Comparison of ENCODE assay signal across 10 cellular contexts in genomic region chr6:42454428-42454791, GRCh38. TPM values are rescaled to one million over a fixed set of nuclear protein-coding genes. Genes with fewer than 3 reads are reported as not detected.
DNase-seq lines count a peak whose midpoint lies in the region; ATAC-seq, FAIRE-seq and TF ChIP-seq lines count a peak whose summit lies in the region.
"Had no signal": no experiment of that assay in that cellular context is flagged by ENCODE, and none has a peak within 500 bp of the region (broad histone marks: within the 10 kb centered on the region; RNA-seq: fewer than 3 reads in every experiment).

No MANE protein-coding gene starts in this region.

- no peaks in the 10 kb centered on the region for H3K36me3 Mint-ChIP-seq in chondrocyte (ENCODE audit: low read depth)

- CTCF ChIA-PET in HepG2 (lab: Yijun Ruan, JAX; ENCODE audit: low intra/inter-chr PET ratio, low total read pairs): no interaction called here

- peaks cover 28% of the 10 kb centered on the region for H3K4me1 Mint-ChIP-seq in chondrocyte (ENCODE audit: low read depth)

- no peaks in the 10 kb centered on the region for H3K79me2 ChIP-seq in HepG2 (ENCODE audit: insufficient read depth, low read length)

- TF ChIP-seq POLR2A in HepG2 (IDR thresholded peaks at IDR 0.05; ENCODE audit: insufficient read depth in 1 of 2, low read depth in 2 of 2, low read length in 2 of 2) (no peak), right lobe of liver (IDR thresholded peaks at IDR 0.05) (no peak)

- no peak overlapping the region for H2AFZ ChIP-seq in HepG2 (ENCODE audit: low read length)

- H3K27me3 ChIP-seq in HepG2 (ENCODE audit: control insufficient read depth in 1 of 2, insufficient read depth in 2 of 2, low read length in 2 of 2): peaks cover 8 to 63% of the 10 kb centered on the region in 2 experiments; a peak in 4 of 5 replicates
- no peaks in the 10 kb centered on the region for H3K27me3 ChIP-seq in right lobe of liver
- H3K27me3 ChIP-seq: upper lobe of left lung had no signal

- peak overlapping the region; percentile 96 for H3K4me3 Mint-ChIP-seq in chondrocyte (ENCODE audit: unreplicated experiment)

- ATAC-seq in HepG2 (0 out of 3 replicates have a peak, but pooled peaks have one; percentile 5), right lobe of liver (no peak), mucosa of descending colon (peak; percentile 49), HG03432 (IDR thresholded peaks at IDR 0.05; ENCODE audit: unreplicated experiment) (no peak), GM21390 (IDR thresholded peaks at IDR 0.05; ENCODE audit: unreplicated experiment) (no peak)

- TF ChIP-seq EP300 in HepG2 (IDR thresholded peaks at IDR 0.05; ENCODE audit: low read depth in 2 of 2, low read length in 2 of 2) (no peak), HepG2 (CRISPR knock-in tag; IDR thresholded peaks at IDR 0.05; ENCODE audit: borderline replicate concordance) (no peak)

- POLR2A ChIA-PET in HepG2 (lab: Yijun Ruan, JAX): no interaction called here

- H3K9me3 ChIP-seq in HepG2 (ENCODE audit: low read length) (no peaks in the 10 kb centered on the region), right lobe of liver (no peaks in the 10 kb centered on the region), mucosa of descending colon (no peaks in the 10 kb centered on the region)
- H3K9me3 ChIP-seq: upper lobe of left lung had no signal

- DNase-seq in HepG2 (ENCODE audit: low spot score) (no peak), right lobe of liver (no peak), chondrocyte (ENCODE audit: low spot score) (no peak), mucosa of descending colon (peak; percentile 54 to 67 (median 66)), inferior parietal cortex (ENCODE audit: extremely low spot score) (no peak), caudate nucleus (lab: John Stamatoyannopoulos, UW) (no peak)
- DNase-seq: occipital lobe had no signal

- TF ChIP-seq RAD21 in HepG2 (CRISPR knock-in tag; IDR thresholded peaks at IDR 0.05): no peak

- H3K27ac ChIP-seq in HepG2 (ENCODE audit: extremely low read length, insufficient read depth, low read length): no peak overlapping the region
- no peak overlapping the region for H3K27ac ChIP-seq in right lobe of liver
- no peak overlapping the region for H3K27ac ChIP-seq in caudate nucleus (ENCODE audit: low read depth, low read length)

- WGBS in HepG2 (ENCODE audit: low lambda C conversion rate): 29% methylated on average over 11 of the region's 11 CpGs
- WGBS in right lobe of liver (ENCODE audit: insufficient coverage, low coverage, low lambda C conversion rate, missing lambda C conversion rate): 25% methylated on average over 5 of the region's 11 CpGs

- no peak overlapping the region for H3K27ac Mint-ChIP-seq in chondrocyte (ENCODE audit: unreplicated experiment)

- intact Hi-C loops in HepG2 (cut with micrococcal nuclease; ENCODE audit: unreplicated experiment) (no loop called here), right lobe of liver (cut with DNase I) (no loop called here), mucosa of descending colon (cut with DNase I, micrococcal nuclease) (no loop called here)

- no peaks in the 10 kb centered on the region for H3K36me3 ChIP-seq in HepG2 (replicated peaks in 1 of 2; ENCODE audit: control insufficient read depth in 1 of 2, insufficient read depth in 2 of 2, low read length in 2 of 2)
- H3K36me3 ChIP-seq in right lobe of liver: no peaks in the 10 kb centered on the region
- no peaks in the 10 kb centered on the region for H3K36me3 ChIP-seq in mucosa of descending colon (ENCODE audit: low read depth)
- H3K36me3 ChIP-seq: upper lobe of left lung had no signal

- H3K4me1 ChIP-seq in HepG2 (ENCODE audit: insufficient read depth, low read length) (peaks cover 11% of the 10 kb centered on the region), right lobe of liver (peaks cover 0 to 13% (median 0%) of the 10 kb centered on the region in 4 donors), mucosa of descending colon (ENCODE audit: low read depth) (peaks cover 14% of the 10 kb centered on the region)

- no peak overlapping the region for H3K9ac ChIP-seq in HepG2 (ENCODE audit: insufficient read depth, low read depth, low read length)

- H3K9me3 Mint-ChIP-seq in chondrocyte (ENCODE audit: low read depth): no peaks in the 10 kb centered on the region

- no peaks in the 10 kb centered on the region for H4K20me1 ChIP-seq in HepG2 (ENCODE audit: insufficient read depth, low read length)

- H3K27me3 Mint-ChIP-seq in chondrocyte (ENCODE audit: low read depth): no peaks in the 10 kb centered on the region

- H3K4me3 ChIP-seq in HepG2 (replicated peaks in 1 of 3; ENCODE audit: insufficient read depth in 1 of 3, low read depth in 2 of 3, low read length in 3 of 3) (no peak overlapping the region), right lobe of liver (no peak overlapping the region), mucosa of descending colon (no peak overlapping the region)

- in situ Hi-C loops in HepG2 (cut with HindIII; ENCODE audit: extremely low pct_ligation_motif_present, low pct_unique_long_range_greater_than_20kb): no loop called here

- no peak overlapping the region for H3K4me2 ChIP-seq in HepG2 (ENCODE audit: low read depth, low read length)

- BruUV-seq in HepG2 (replicated peaks; lab: Mats Ljungman, UMichigan): no TSS peak

- TF ChIP-seq CTCF in HepG2 (CRISPR knock-in tag; IDR thresholded peaks at IDR 0.05) (no peak), right lobe of liver (IDR thresholded peaks at IDR 0.05) (no peak), chondrocyte (IDR thresholded peaks at IDR 0.05) (no peak), mucosa of descending colon (IDR thresholded peaks at IDR 0.05) (no peak)

- FAIRE-seq in HepG2 (lab: Jason Lieb, UNC): no peak

TF ChIP-seq in HepG2, 621 proteins besides CTCF, POLR2A, EP300 and RAD21 (continues in another document):
- no peak for TF ChIP-seq ZNF710 (CRISPR knock-in tag; IDR thresholded peaks at IDR 0.05; ENCODE audit: borderline replicate concordance)
- TF ChIP-seq BHLHE40 (IDR thresholded peaks at IDR 0.05; ENCODE audit: low read length): no peak
- TF ChIP-seq CREM (IDR thresholded peaks at IDR 0.05): no peak
- no peak for TF ChIP-seq CREM (CRISPR knock-in tag; IDR thresholded peaks at IDR 0.05)
- no peak for TF ChIP-seq ZNF784 (CRISPR knock-in tag; IDR thresholded peaks at IDR 0.05; ENCODE audit: borderline replicate concordance)
- no peak for TF ChIP-seq HHEX (CRISPR knock-in tag; IDR thresholded peaks at IDR 0.05)

RNA-seq across cellular contexts. Expression of gene TRERF1, which starts 2.7 kb away (rescaled TPM):
- total RNA-seq in HepG2 (2016; rRNA removed; fragmentation: Illumina TruSeq; extraction: Trizol) (0.02 TPM in 1 of 2 replicates, not detected in the other), right lobe of liver (1 to 10 TPM in 1 of 6 experiments, under 1 TPM in 5; 0.29 to 1.2 (median 0.60) TPM), chondrocyte (1.8 to 3.3 TPM (median 2.4 TPM) in 3 replicates), mucosa of descending colon (10 to 100 TPM in 1 of 3 donors, 1 to 10 TPM in 2; 2.8 to 11.2 (median 3.8) TPM)
- total RNA-seq in HepG2 (2016; cell fraction: cytosol; rRNA removed; fragmentation: Illumina TruSeq; extraction: Trizol; ENCODE audit: low read depth): 0.09 TPM in 1 of 2 replicates, not detected in the other
- total RNA-seq in HepG2 (2016; cell fraction: insoluble cytoplasmic fraction; rRNA removed; fragmentation: Illumina TruSeq; extraction: Trizol): not detected in 2 replicates
- total RNA-seq in HepG2 (2016; cell fraction: membrane; rRNA removed; fragmentation: Illumina TruSeq; extraction: Trizol): 0.03 TPM in 1 of 2 replicates, not detected in the other
- total RNA-seq in HepG2 (2016; cell fraction: nucleus; rRNA removed; fragmentation: Illumina TruSeq; extraction: Trizol): 0.09 TPM in 1 of 2 replicates, not detected in the other
- polyA plus RNA-seq in HepG2 (2011; rRNA removed): 0.03 TPM in 1 of 2 replicates, not detected in the other
- 0.01 TPM in 1 of 2 replicates, not detected in the other for polyA plus RNA-seq in HepG2 (2011; cell fraction: cytosol; rRNA removed)
- polyA plus RNA-seq in HepG2 (2011; cell fraction: nucleus; rRNA removed): 0.06 and 0.07 TPM in 2 replicates
- 0.05 and 0.07 TPM in 2 replicates for polyA plus RNA-seq in HepG2 (2012)
- not detected in 2 replicates for polyA plus RNA-seq in HepG2 (2016; cell fraction: cytosol; fragmentation: Illumina TruSeq; extraction: Trizol; ENCODE audit: low read depth)
- polyA plus RNA-seq in HepG2 (2016; cell fraction: insoluble cytoplasmic fraction; fragmentation: Illumina TruSeq; extraction: Trizol; ENCODE audit: low read depth): 0.08 TPM in 1 of 2 replicates, not detected in the other
- polyA plus RNA-seq in HepG2 (2016; cell fraction: membrane; fragmentation: Illumina TruSeq; extraction: Trizol; ENCODE audit: low read depth): not detected in 2 replicates
- polyA plus RNA-seq in HepG2 (2016; cell fraction: nucleus; fragmentation: Illumina TruSeq; extraction: Trizol; ENCODE audit: insufficient read depth, low read depth): 0.08 TPM in 1 of 2 replicates, not detected in the other
- polyA minus RNA-seq in HepG2 (2011; rRNA and poly(A)+ RNA removed; ENCODE audit: low replicate concordance): 0.16 and 3.9 TPM in 2 replicates
- polyA minus RNA-seq in HepG2 (2011; cell fraction: cytosol; rRNA and poly(A)+ RNA removed): not detected in 2 replicates
- polyA minus RNA-seq in HepG2 (2011; cell fraction: nucleus; rRNA and poly(A)+ RNA removed): 0.12 and 0.13 TPM in 2 replicates

Comparison
In these comparisons a context has a peak if more than half of its experiments do, and no peak if none do; other contexts are left out.
1. ATAC-seq: peak in HepG2 (single experiment) and mucosa of descending colon (single experiment); none in right lobe of liver (0 of 4), HG03432 (single experiment) and GM21390 (single experiment).
2. DNase-seq: peak in mucosa of descending colon (3 of 3); none in HepG2 (single experiment), right lobe of liver (0 of 3), chondrocyte (single experiment), inferior parietal cortex (single experiment) and caudate nucleus (0 of 61).